ENCODE assay signal across 23 cellular contexts in the genomic region with DNA sequence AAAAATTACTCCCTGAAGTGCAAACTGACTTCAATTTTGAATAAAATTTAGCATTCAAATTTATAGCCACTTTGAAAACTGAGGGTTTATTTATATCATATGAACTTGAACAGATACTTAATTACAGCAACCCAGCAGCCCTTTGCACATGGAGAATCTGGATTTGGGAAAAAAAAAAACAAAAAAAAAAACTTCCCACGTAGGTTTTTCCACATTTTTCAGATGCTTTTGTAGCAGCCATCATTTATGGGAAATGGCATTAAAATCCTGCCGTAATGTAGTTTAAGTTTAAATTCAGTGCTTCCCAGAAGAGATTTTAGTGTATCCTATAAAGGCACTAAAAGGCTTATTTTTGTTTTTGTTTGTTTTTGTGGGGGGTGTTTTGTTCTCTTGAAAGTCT.
DNase-seq lines count a peak whose midpoint lies in the region; ATAC-seq, FAIRE-seq and TF ChIP-seq lines count a peak whose summit lies in the region.
"Had no signal": no experiment of that assay in that cellular context is flagged by ENCODE, and none has a peak within 500 bp of the region (broad histone marks: within the 10 kb centered on the region; RNA-seq: fewer than 3 reads in every experiment).

No MANE protein-coding gene starts in this region.

- H3K4me3 ChIP-seq in cardiac muscle cell (no peak overlapping the region), astrocyte (ENCODE audit: insufficient read depth, low read depth, low read length) (no peak overlapping the region)
- H3K4me3 ChIP-seq: GM12878 had no signal

- H3K4me1 ChIP-seq in cardiac muscle cell (ENCODE audit: low read depth) (peaks cover 26% of the 10 kb centered on the region), astrocyte (ENCODE audit: insufficient read depth, low read length) (peaks cover 26% of the 10 kb centered on the region)
- H3K4me1 ChIP-seq: BE2C had no signal

- no peaks in the 10 kb centered on the region for H4K20me1 ChIP-seq in astrocyte (ENCODE audit: insufficient read depth, low read length)

- H3K4me2 ChIP-seq in astrocyte (ENCODE audit: low read length), result peak overlapping the region; percentile 58

- POLR2A ChIA-PET in activated CD4-positive, alpha-beta T cell treated with anti-CD3 and anti-CD28 coated beads, Interleukin-2, amount 10 ng/mL, durations not matched to agents 7 days and 5 days (lab: Charles Lee), result no interaction called here

- H3K79me2 ChIP-seq in astrocyte (ENCODE audit: insufficient read depth, low read length), result no peaks in the 10 kb centered on the region

- H3K36me3 Mint-ChIP-seq in astrocyte (ENCODE audit: low read depth, unreplicated experiment) (peaks cover 13% of the 10 kb centered on the region), nephron (ENCODE audit: low read depth) (peaks cover 9% of the 10 kb centered on the region)
- no peaks in the 10 kb centered on the region for H3K36me3 Mint-ChIP-seq in activated CD4-positive, alpha-beta T cell treated with anti-CD3 and anti-CD28 coated beads, Interleukin-2, amount 10 ng/mL, durations not matched to agents 7 days and 5 days (ENCODE audit: low read depth)

- H3K27me3 Mint-ChIP-seq in astrocyte (ENCODE audit: low read depth, unreplicated experiment), result no peaks in the 10 kb centered on the region
- no peaks in the 10 kb centered on the region for H3K27me3 Mint-ChIP-seq in nephron (ENCODE audit: low read depth)
- no peaks in the 10 kb centered on the region for H3K27me3 Mint-ChIP-seq in stimulated activated naive CD8-positive, alpha-beta T cell treated with anti-CD3 and anti-CD28 coated beads, Interleukin-15, amount 100 ng/mL, for 72 hours
- no peaks in the 10 kb centered on the region for H3K27me3 Mint-ChIP-seq in activated CD4-positive, alpha-beta T cell treated with anti-CD3 and anti-CD28 coated beads, Interleukin-2, amount 10 ng/mL, durations not matched to agents 7 days and 5 days
- H3K27me3 Mint-ChIP-seq: CD4-positive, CD25-positive, alpha-beta regulatory T cell had no signal

- peak overlapping the region; percentile 48 for H3K9ac ChIP-seq in astrocyte (ENCODE audit: low read length)

- ATAC-seq in Right ventricle myocardium superior (ENCODE audit: poor library complexity), result no peak
- ATAC-seq in stimulated activated naive CD8-positive, alpha-beta T cell treated with anti-CD3 and anti-CD28 coated beads, Interleukin-15, amount 100 ng/mL, for 72 hours, result no peak
- ATAC-seq: HCT116, Panc1 had no signal

- H3K4me1 Mint-ChIP-seq in astrocyte (ENCODE audit: low read depth, unreplicated experiment) (peaks cover 12% of the 10 kb centered on the region), nephron (peaks cover 23% of the 10 kb centered on the region)
- no peaks in the 10 kb centered on the region for H3K4me1 Mint-ChIP-seq in stimulated activated naive CD8-positive, alpha-beta T cell treated with anti-CD3 and anti-CD28 coated beads, Interleukin-15, amount 100 ng/mL, for 72 hours
- H3K4me1 Mint-ChIP-seq in activated CD4-positive, alpha-beta T cell treated with anti-CD3 and anti-CD28 coated beads, Interleukin-2, amount 10 ng/mL, durations not matched to agents 7 days and 5 days, result no peaks in the 10 kb centered on the region
- H3K4me1 Mint-ChIP-seq: CD4-positive, CD25-positive, alpha-beta regulatory T cell had no signal

- FAIRE-seq in astrocyte (lab: Jason Lieb, UNC), result no peak
- FAIRE-seq: GM12878 had no signal

- TF ChIP-seq CTCF in cardiac muscle cell (IDR thresholded peaks at IDR 0.05; ENCODE audit: low read depth, low read length) (no peak), astrocyte (IDR thresholded peaks at IDR 0.05; ENCODE audit: insufficient read depth, low read depth, low read length) (no peak), nephron (IDR thresholded peaks at IDR 0.05; ENCODE audit: unreplicated experiment in 3 of 3) (no peak)

- no peak for DNase-seq in cardiac muscle cell (ENCODE audit: low read depth in 1 of 2, low spot score in 1 of 2)
- DNase-seq in Right ventricle myocardium superior, result no peak
- no peak for DNase-seq in astrocyte (ENCODE audit: low read depth)
- no peak for DNase-seq in occipital lobe (lab: John Stamatoyannopoulos, UW)
- DNase-seq in stimulated activated naive CD8-positive, alpha-beta T cell treated with anti-CD3 and anti-CD28 coated beads, Interleukin-15, amount 100 ng/mL, for 72 hours, result no peak
- no peak for DNase-seq in activated CD4-positive, alpha-beta T cell treated with anti-CD3 and anti-CD28 coated beads, Interleukin-2, amount 10 ng/mL, durations not matched to agents 7 days and 5 days
- no peak for DNase-seq in foreskin melanocyte
- DNase-seq: BE2C; CD4-positive, CD25-positive, alpha-beta regulatory T cell; DMS153; GF-D8; GOT3; KBM-7; NCI-H1105; NCI-H2081; NCI-H2171 treated with DMSO at 0.1 percent for 48 hours; NCI-H446 treated with DMSO at 0.1 percent for 48 hours; NCI-H69 had no signal

- H3K27ac Mint-ChIP-seq in astrocyte (ENCODE audit: unreplicated experiment) (no peak overlapping the region), nephron (peak overlapping the region; percentile 24 to 64 (median 56))
- no peak overlapping the region for H3K27ac Mint-ChIP-seq in stimulated activated naive CD8-positive, alpha-beta T cell treated with anti-CD3 and anti-CD28 coated beads, Interleukin-15, amount 100 ng/mL, for 72 hours
- H3K27ac Mint-ChIP-seq in activated CD4-positive, alpha-beta T cell treated with anti-CD3 and anti-CD28 coated beads, Interleukin-2, amount 10 ng/mL, durations not matched to agents 7 days and 5 days, result no peak overlapping the region
- H3K27ac Mint-ChIP-seq: CD4-positive, CD25-positive, alpha-beta regulatory T cell had no signal

- CTCF ChIA-PET in activated CD4-positive, alpha-beta T cell treated with anti-CD3 and anti-CD28 coated beads, Interleukin-2, amount 10 ng/mL, durations not matched to agents 7 days and 5 days (lab: Charles Lee), result no interaction called here

- intact Hi-C loops in Right ventricle myocardium superior (cut with DNase I), result no loop called here

- no peaks in the 10 kb centered on the region for H3K9me3 ChIP-seq in cardiac muscle cell (ENCODE audit: low read depth)
- no peaks in the 10 kb centered on the region for H3K9me3 ChIP-seq in astrocyte (ENCODE audit: insufficient read depth, low read depth, low read length)
- H3K9me3 ChIP-seq: BE2C had no signal

- H3K27me3 ChIP-seq in cardiac muscle cell (no peaks in the 10 kb centered on the region), astrocyte (ENCODE audit: insufficient read depth, low read length) (no peaks in the 10 kb centered on the region)
- H3K27me3 ChIP-seq: BE2C had no signal

- H3K9me3 Mint-ChIP-seq in astrocyte (ENCODE audit: unreplicated experiment) (no peaks in the 10 kb centered on the region), nephron (no peaks in the 10 kb centered on the region)
- H3K9me3 Mint-ChIP-seq in stimulated activated naive CD8-positive, alpha-beta T cell treated with anti-CD3 and anti-CD28 coated beads, Interleukin-15, amount 100 ng/mL, for 72 hours, result no peaks in the 10 kb centered on the region
- H3K9me3 Mint-ChIP-seq in activated CD4-positive, alpha-beta T cell treated with anti-CD3 and anti-CD28 coated beads, Interleukin-2, amount 10 ng/mL, durations not matched to agents 7 days and 5 days, result no peaks in the 10 kb centered on the region
- H3K9me3 Mint-ChIP-seq: CD4-positive, CD25-positive, alpha-beta regulatory T cell had no signal

- no peak overlapping the region for H2AFZ ChIP-seq in astrocyte (ENCODE audit: low read depth, low read length)

- H3K36me3 ChIP-seq in cardiac muscle cell (peaks cover 16% of the 10 kb centered on the region), astrocyte (ENCODE audit: insufficient read depth, low read length) (peaks cover 4% of the 10 kb centered on the region)
- H3K36me3 ChIP-seq: BE2C had no signal

- H3K4me3 Mint-ChIP-seq in astrocyte (ENCODE audit: unreplicated experiment), result peak overlapping the region; percentile 3
- H3K4me3 Mint-ChIP-seq in nephron, result peak overlapping the region in 1 of 3 experiments; percentile 22
- no peak overlapping the region for H3K4me3 Mint-ChIP-seq in stimulated activated naive CD8-positive, alpha-beta T cell treated with anti-CD3 and anti-CD28 coated beads, Interleukin-15, amount 100 ng/mL, for 72 hours
- H3K4me3 Mint-ChIP-seq in activated CD4-positive, alpha-beta T cell treated with anti-CD3 and anti-CD28 coated beads, Interleukin-2, amount 10 ng/mL, durations not matched to agents 7 days and 5 days, result no peak overlapping the region
- H3K4me3 Mint-ChIP-seq: CD4-positive, CD25-positive, alpha-beta regulatory T cell had no signal

- H3K27ac ChIP-seq in cardiac muscle cell (peak overlapping the region; percentile 56), astrocyte (ENCODE audit: low read depth, low read length) (peak overlapping the region; percentile 37)
- H3K27ac ChIP-seq: 22Rv1 had no signal

Comparison
In these comparisons a context has a peak if more than half of its experiments do, and no peak if none do; other contexts are left out.
1. H3K27ac Mint-ChIP-seq: peak in nephron (3 of 3); none in astrocyte (single experiment), stimulated activated naive CD8-positive, alpha-beta T cell treated with anti-CD3 and anti-CD28 coated beads, Interleukin-15, amount 100 ng/mL, for 72 hours (0 of 2) and activated CD4-positive, alpha-beta T cell treated with anti-CD3 and anti-CD28 coated beads, Interleukin-2, amount 10 ng/mL, durations not matched to agents 7 days and 5 days (single experiment).